ENCODE assay signal across 27 cellular contexts in the genomic region with DNA sequence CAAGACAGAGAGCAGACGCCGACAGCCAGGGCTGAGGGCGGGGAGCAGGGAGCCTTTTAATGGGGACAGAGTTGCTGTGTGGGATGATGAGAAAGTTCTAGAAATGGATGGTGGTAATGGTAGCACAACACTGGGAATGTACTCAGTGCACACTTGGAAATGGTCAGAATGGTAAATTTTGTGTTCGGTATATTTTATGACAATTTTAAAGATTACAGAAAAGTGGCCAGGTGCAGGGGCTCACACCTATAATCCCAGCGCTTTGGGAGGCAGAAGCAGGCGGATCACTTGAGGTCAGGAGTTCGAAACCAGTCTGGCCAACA.
DNase-seq lines count a peak whose midpoint lies in the region; ATAC-seq and TF ChIP-seq lines count a peak whose summit lies in the region.
"Had no signal": no experiment of that assay in that cellular context is flagged by ENCODE, and none has a peak within 500 bp of the region (broad histone marks: within the 10 kb centered on the region; RNA-seq: fewer than 3 reads in every experiment).

No MANE protein-coding gene starts in this region.

- H3K9ac ChIP-seq in rectal smooth muscle tissue (ENCODE audit: low read length): no peak overlapping the region

- H3K27me3 Mint-ChIP-seq in GM23338 (ENCODE audit: insufficient read depth, low read depth, poor library complexity): peaks cover 7% of the 10 kb centered on the region
- H3K27me3 Mint-ChIP-seq: activated naive CD8-positive, alpha-beta T cell had no signal

- H3K4me3 ChIP-seq in GM23338 (no peak overlapping the region), SJCRH30 (no peak overlapping the region), right lobe of liver (no peak overlapping the region), rectal smooth muscle tissue (ENCODE audit: low read length) (no peak overlapping the region)
- H3K4me3 ChIP-seq: gastrocnemius medialis, pancreas, right atrium auricular region had no signal

- H4K20me1 ChIP-seq in GM23338 (replicated peaks; ENCODE audit: insufficient read depth): no peaks in the 10 kb centered on the region; the same call in 1 of the 2 replicates

- peaks cover 3% of the 10 kb centered on the region for H3K4me1 ChIP-seq in GM23338 (ENCODE audit: insufficient read depth)
- H3K4me1 ChIP-seq in SJCRH30: peaks cover 64% of the 10 kb centered on the region
- H3K4me1 ChIP-seq in right lobe of liver: peaks cover 0 to 41% (median 19%) of the 10 kb centered on the region in 4 donors
- H3K4me1 ChIP-seq in rectal smooth muscle tissue (ENCODE audit: control insufficient read depth, insufficient read depth, low read length): peaks cover 24% of the 10 kb centered on the region

- H3K27ac ChIP-seq in GM23338 (ENCODE audit: low read depth) (0 out of 2 replicates have a peak overlapping the region, but pooled peaks have one; percentile 32), SJCRH30 (peak overlapping the region; percentile 55), right lobe of liver (peak overlapping the region in 2 of 3 donors; percentile 6 to 34), rectal smooth muscle tissue (ENCODE audit: low read depth, low read length) (peak overlapping the region; percentile 73)
- H3K27ac ChIP-seq: gastrocnemius medialis, pancreas, right atrium auricular region had no signal

- WGBS in right lobe of liver (ENCODE audit: insufficient coverage, low coverage, low lambda C conversion rate, missing lambda C conversion rate): 70% methylated on average over 7 of the region's 7 CpGs

- no peak overlapping the region for H3K27ac Mint-ChIP-seq in GM23338
- H3K27ac Mint-ChIP-seq in stimulated activated effector memory CD8-positive, alpha-beta T cell treated with anti-CD3 and anti-CD28 coated beads, Interleukin-12 subunit alpha, Interleukin-12 subunit beta, amount 100 ng/mL, for 72 hours: no peak overlapping the region
- H3K27ac Mint-ChIP-seq: activated naive CD8-positive, alpha-beta T cell; natural killer cell had no signal

- intact Hi-C loops in right lobe of liver (cut with DNase I): no loop called here

- H3K9me3 ChIP-seq in SJCRH30 (replicated peaks) (no peaks in the 10 kb centered on the region), right lobe of liver (no peaks in the 10 kb centered on the region)
- H3K9me3 ChIP-seq: gastrocnemius medialis, pancreas, right atrium auricular region had no signal

- 0 out of 2 replicates have a peak, but pooled peaks cover 3% of the 10 kb centered on the region for H3F3A ChIP-seq in GM23338 (replicated peaks; ENCODE audit: low read depth)

- no peak for TF ChIP-seq POLR2A in right lobe of liver (IDR thresholded peaks at IDR 0.05)

- H3K4me2 ChIP-seq in GM23338: no peak overlapping the region

- H3K9me2 ChIP-seq in GM23338 (ENCODE audit: insufficient read depth): no peaks in the 10 kb centered on the region

- H3K27me3 ChIP-seq in GM23338 (ENCODE audit: insufficient read depth) (no peaks in the 10 kb centered on the region), SJCRH30 (no peaks in the 10 kb centered on the region), right lobe of liver (no peaks in the 10 kb centered on the region), rectal smooth muscle tissue (ENCODE audit: control insufficient read depth, insufficient read depth, low read length) (no peaks in the 10 kb centered on the region)
- H3K27me3 ChIP-seq: gastrocnemius medialis, pancreas, right atrium auricular region had no signal

- H3K36me3 Mint-ChIP-seq in GM23338 (ENCODE audit: low read depth): peaks cover 15% of the 10 kb centered on the region
- H3K36me3 Mint-ChIP-seq in stimulated activated effector memory CD8-positive, alpha-beta T cell treated with anti-CD3 and anti-CD28 coated beads, Interleukin-12 subunit alpha, Interleukin-12 subunit beta, amount 100 ng/mL, for 72 hours: no peaks in the 10 kb centered on the region
- H3K36me3 Mint-ChIP-seq: activated naive CD8-positive, alpha-beta T cell; natural killer cell had no signal

- no peak overlapping the region for H2AFZ ChIP-seq in GM23338

- ATAC-seq in GM23338: no peak
- ATAC-seq in right lobe of liver: no peak
- no peak for ATAC-seq in HG03442 (IDR thresholded peaks at IDR 0.05; ENCODE audit: unreplicated experiment)
- ATAC-seq in stimulated activated effector memory CD8-positive, alpha-beta T cell treated with anti-CD3 and anti-CD28 coated beads, Interleukin-12 subunit alpha, Interleukin-12 subunit beta, amount 100 ng/mL, for 72 hours: no peak
- ATAC-seq: activated CD4-positive, CD25-positive, alpha-beta regulatory T cell treated with anti-CD3 and anti-CD28 coated beads, Interleukin-2, amount 50 U/mL, for 24 hours; gastrocnemius medialis; natural killer cell had no signal

- TF ChIP-seq CTCF in GM23338 (conservative IDR thresholded peaks at IDR 0.05; ENCODE audit: low read depth in 2 of 2) (no peak), right lobe of liver (IDR thresholded peaks at IDR 0.05) (no peak)

- H3K4me1 Mint-ChIP-seq in GM23338: peaks cover 28% of the 10 kb centered on the region
- H3K4me1 Mint-ChIP-seq in stimulated activated effector memory CD8-positive, alpha-beta T cell treated with anti-CD3 and anti-CD28 coated beads, Interleukin-12 subunit alpha, Interleukin-12 subunit beta, amount 100 ng/mL, for 72 hours: no peaks in the 10 kb centered on the region
- H3K4me1 Mint-ChIP-seq: natural killer cell had no signal

- H3K4me3 Mint-ChIP-seq in GM23338: no peak overlapping the region
- no peak overlapping the region for H3K4me3 Mint-ChIP-seq in stimulated activated effector memory CD8-positive, alpha-beta T cell treated with anti-CD3 and anti-CD28 coated beads, Interleukin-12 subunit alpha, Interleukin-12 subunit beta, amount 100 ng/mL, for 72 hours
- H3K4me3 Mint-ChIP-seq: activated naive CD8-positive, alpha-beta T cell; natural killer cell had no signal

- H3K79me2 ChIP-seq in GM23338 (replicated peaks; ENCODE audit: insufficient read depth): no peaks in the 10 kb centered on the region

- no peak for DNase-seq in GM23338 (ENCODE audit: low spot score)
- no peak for DNase-seq in SJCRH30
- DNase-seq in right lobe of liver: no peak
- DNase-seq in stimulated activated effector memory CD8-positive, alpha-beta T cell treated with anti-CD3 and anti-CD28 coated beads, Interleukin-12 subunit alpha, Interleukin-12 subunit beta, amount 100 ng/mL, for 72 hours (ENCODE audit: low spot score in 2 of 2): no peak
- DNase-seq in putamen (ENCODE audit: low spot score): no peak
- DNase-seq in AML-193 (lab: John Stamatoyannopoulos, UW): no peak
- DNase-seq: activated CD4-positive, alpha-beta T cell treated with anti-CD3 and anti-CD28 coated beads, Interleukin-2, amount 50 U/mL, for 48 hours; activated T-cell treated with anti-CD3 and anti-CD28 coated beads for 4 hours; C1 segment of cervical spinal cord; Calu3; dermis blood vessel endothelial cell; DND-41; gastrocnemius medialis; midbrain; natural killer cell; NCI-H1436; NCI-H774; SIG-M5; stimulated activated CD4-positive, alpha-beta T cell treated with anti-CD3 and anti-CD28 coated beads, Interleukin-2, amount 100 ng/mL, for 48 hours; substantia nigra; T-helper 1 cell had no signal

- H3K9me3 Mint-ChIP-seq in GM23338: peaks cover 17% of the 10 kb centered on the region
- no peaks in the 10 kb centered on the region for H3K9me3 Mint-ChIP-seq in stimulated activated effector memory CD8-positive, alpha-beta T cell treated with anti-CD3 and anti-CD28 coated beads, Interleukin-12 subunit alpha, Interleukin-12 subunit beta, amount 100 ng/mL, for 72 hours
- H3K9me3 Mint-ChIP-seq: natural killer cell had no signal

- H3K36me3 ChIP-seq in GM23338 (ENCODE audit: insufficient read depth) (no peaks in the 10 kb centered on the region), SJCRH30 (no peaks in the 10 kb centered on the region), right lobe of liver (no peaks in the 10 kb centered on the region), rectal smooth muscle tissue (ENCODE audit: control insufficient read depth, insufficient read depth, low read length) (no peaks in the 10 kb centered on the region)
- H3K36me3 ChIP-seq: gastrocnemius medialis, pancreas, right atrium auricular region had no signal

Comparison
In these comparisons a context has a peak if more than half of its experiments do, and no peak if none do; other contexts are left out.
1. H3K27ac ChIP-seq: peak in every context shown above with its lines; median percentile 73 in rectal smooth muscle tissue; 55 in SJCRH30; 32 in GM23338; 20 in right lobe of liver.